In the genomic region with DNA sequence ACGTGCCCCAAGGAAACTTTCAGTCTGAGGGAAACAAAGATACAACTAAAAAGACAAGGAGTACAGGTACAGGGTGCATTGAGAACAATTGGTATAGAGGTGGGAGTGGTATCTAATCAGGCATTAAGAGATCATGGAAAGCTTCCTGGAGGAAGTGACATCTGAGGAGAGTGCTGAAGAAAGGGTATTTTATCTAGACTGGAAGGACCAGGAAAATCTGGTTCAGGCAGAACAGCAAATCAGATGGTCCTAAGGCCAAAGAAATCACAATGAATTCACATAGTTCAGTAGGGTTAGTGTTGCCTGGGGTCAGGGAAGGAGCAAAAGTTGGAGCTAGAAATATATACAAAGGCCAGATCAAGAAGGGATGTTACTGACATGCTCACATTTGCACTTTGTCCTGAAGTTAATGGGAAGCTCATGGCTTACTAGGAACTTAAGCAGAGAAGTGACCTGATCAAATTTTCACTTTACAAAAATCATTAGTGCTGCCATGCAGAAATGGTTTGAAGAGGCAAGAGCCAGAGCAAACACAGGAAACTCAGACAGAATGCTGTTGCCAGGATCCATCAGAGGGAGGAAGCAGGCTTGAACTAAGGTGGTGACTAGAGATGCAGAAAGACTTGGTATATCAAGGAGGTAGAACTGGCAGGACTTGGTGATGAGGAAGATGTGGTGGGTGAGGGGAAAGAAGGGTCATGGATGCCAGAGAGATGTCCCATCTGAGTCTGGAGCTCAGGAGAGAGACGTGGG, we compare ENCODE assay signal across 2 cellular contexts.
TF ChIP-seq lines count a peak whose summit lies in the region.

No MANE protein-coding gene starts in this region.

TF ChIP-seq in IMR-90, 13 proteins besides CTCF, POLR2A, EP300 and RAD21:
- TF ChIP-seq, protein P1, sequence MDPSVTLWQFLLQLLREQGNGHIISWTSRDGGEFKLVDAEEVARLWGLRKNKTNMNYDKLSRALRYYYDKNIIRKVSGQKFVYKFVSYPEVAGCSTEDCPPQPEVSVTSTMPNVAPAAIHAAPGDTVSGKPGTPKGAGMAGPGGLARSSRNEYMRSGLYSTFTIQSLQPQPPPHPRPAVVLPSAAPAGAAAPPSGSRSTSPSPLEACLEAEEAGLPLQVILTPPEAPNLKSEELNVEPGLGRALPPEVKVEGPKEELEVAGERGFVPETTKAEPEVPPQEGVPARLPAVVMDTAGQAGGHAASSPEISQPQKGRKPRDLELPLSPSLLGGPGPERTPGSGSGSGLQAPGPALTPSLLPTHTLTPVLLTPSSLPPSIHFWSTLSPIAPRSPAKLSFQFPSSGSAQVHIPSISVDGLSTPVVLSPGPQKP (IDR thresholded peaks at IDR 0.05; ENCODE audit: borderline replicate concordance, low read depth, low read length) = no peak
- TF ChIP-seq MAZ (IDR thresholded peaks at IDR 0.05; ENCODE audit: borderline replicate concordance, low read depth, low read length) (no peak), MXI1 (IDR thresholded peaks at IDR 0.05; ENCODE audit: borderline replicate concordance, low read depth, low read length) (no peak), RCOR1 (IDR thresholded peaks at IDR 0.05; ENCODE audit: insufficient replicate concordance, low read length) (no peak), NFE2L2 (IDR thresholded peaks at IDR 0.05; ENCODE audit: low read depth, low read length) (no peak), CEBPB (IDR thresholded peaks at IDR 0.05; ENCODE audit: low read depth, low read length) (no peak), RFX5 (IDR thresholded peaks at IDR 0.05; ENCODE audit: low read depth, low read length) (no peak), FOS (IDR thresholded peaks at IDR 0.05; ENCODE audit: low read depth, low read length) (no peak), CHD1 (IDR thresholded peaks at IDR 0.05; ENCODE audit: low read depth, low read length) (no peak), BHLHE40 (IDR thresholded peaks at IDR 0.05; ENCODE audit: low read depth, low read length) (no peak), SMC3 (IDR thresholded peaks at IDR 0.05; ENCODE audit: low read depth, low read length) (no peak)
- TF ChIP-seq, protein P2, sequence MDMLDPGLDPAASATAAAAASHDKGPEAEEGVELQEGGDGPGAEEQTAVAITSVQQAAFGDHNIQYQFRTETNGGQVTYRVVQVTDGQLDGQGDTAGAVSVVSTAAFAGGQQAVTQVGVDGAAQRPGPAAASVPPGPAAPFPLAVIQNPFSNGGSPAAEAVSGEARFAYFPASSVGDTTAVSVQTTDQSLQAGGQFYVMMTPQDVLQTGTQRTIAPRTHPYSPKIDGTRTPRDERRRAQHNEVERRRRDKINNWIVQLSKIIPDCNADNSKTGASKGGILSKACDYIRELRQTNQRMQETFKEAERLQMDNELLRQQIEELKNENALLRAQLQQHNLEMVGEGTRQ (IDR thresholded peaks at IDR 0.05; ENCODE audit: low read depth, low read length) = no peak

TF ChIP-seq in H1, 55 proteins besides CTCF, POLR2A, EP300 and RAD21:
- TF ChIP-seq GABPA (IDR thresholded peaks at IDR 0.05; ENCODE audit: borderline replicate concordance, insufficient read depth, low read length) (no peak), ASH2L (IDR thresholded peaks at IDR 0.05; ENCODE audit: low read length) (no peak), CREB1 (IDR thresholded peaks at IDR 0.05) (no peak), BACH1 (IDR thresholded peaks at IDR 0.05; ENCODE audit: low read length) (no peak), ZNF274 (IDR thresholded peaks at IDR 0.05; ENCODE audit: borderline replicate concordance, extremely low read depth, low read length) (no peak)
- TF ChIP-seq, protein P3, sequence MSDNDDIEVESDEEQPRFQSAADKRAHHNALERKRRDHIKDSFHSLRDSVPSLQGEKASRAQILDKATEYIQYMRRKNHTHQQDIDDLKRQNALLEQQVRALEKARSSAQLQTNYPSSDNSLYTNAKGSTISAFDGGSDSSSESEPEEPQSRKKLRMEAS (IDR thresholded peaks at IDR 0.05) = no peak
- TF ChIP-seq, protein P4, sequence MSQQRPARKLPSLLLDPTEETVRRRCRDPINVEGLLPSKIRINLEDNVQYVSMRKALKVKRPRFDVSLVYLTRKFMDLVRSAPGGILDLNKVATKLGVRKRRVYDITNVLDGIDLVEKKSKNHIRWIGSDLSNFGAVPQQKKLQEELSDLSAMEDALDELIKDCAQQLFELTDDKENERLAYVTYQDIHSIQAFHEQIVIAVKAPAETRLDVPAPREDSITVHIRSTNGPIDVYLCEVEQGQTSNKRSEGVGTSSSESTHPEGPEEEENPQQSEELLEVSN (IDR thresholded peaks at IDR 0.05) = no peak
- TF ChIP-seq, protein P5, sequence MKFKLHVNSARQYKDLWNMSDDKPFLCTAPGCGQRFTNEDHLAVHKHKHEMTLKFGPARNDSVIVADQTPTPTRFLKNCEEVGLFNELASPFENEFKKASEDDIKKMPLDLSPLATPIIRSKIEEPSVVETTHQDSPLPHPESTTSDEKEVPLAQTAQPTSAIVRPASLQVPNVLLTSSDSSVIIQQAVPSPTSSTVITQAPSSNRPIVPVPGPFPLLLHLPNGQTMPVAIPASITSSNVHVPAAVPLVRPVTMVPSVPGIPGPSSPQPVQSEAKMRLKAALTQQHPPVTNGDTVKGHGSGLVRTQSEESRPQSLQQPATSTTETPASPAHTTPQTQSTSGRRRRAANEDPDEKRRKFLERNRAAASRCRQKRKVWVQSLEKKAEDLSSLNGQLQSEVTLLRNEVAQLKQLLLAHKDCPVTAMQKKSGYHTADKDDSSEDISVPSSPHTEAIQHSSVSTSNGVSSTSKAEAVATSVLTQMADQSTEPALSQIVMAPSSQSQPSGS (IDR thresholded peaks at IDR 0.05; ENCODE audit: low read length) = no peak
